2 cellular contexts compared by ENCODE assay signal in the genomic region with DNA sequence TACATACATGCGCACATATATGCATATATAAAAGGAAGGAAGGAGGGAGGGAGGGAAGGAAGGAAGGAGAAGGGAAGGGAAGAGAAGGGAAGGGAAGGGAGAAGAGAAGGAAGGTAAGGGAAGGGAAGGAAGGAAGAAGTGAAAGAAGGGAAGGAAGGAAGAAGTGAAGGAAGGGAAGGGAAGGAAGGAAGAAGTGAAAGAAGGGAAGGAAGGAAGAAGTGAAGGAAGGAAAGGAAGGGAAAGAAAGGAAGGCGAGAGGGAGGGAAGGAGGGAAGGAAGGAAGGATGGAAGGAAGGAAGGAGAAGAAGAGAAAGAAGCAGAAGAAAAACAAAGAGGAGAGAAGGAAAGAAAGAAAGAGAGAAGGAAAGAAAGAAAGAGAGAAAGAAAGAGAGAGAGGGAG.
TF ChIP-seq lines count a peak whose summit lies in the region.

No MANE protein-coding gene starts in this region.

TF ChIP-seq in HEK293, 187 proteins besides CTCF, POLR2A, EP300 and RAD21 (continued from another document):
- TF ChIP-seq PRDM1 (tag by site-specific recombination; IDR thresholded peaks at IDR 0.05) = peak; percentile 17; the same call in 1 of the 2 replicates

TF ChIP-seq in K562, 482 proteins besides CTCF, POLR2A, EP300 and RAD21 (continued from another document):
- TF ChIP-seq ATF1 (CRISPR knock-in tag; IDR thresholded peaks at IDR 0.05) = no peak
- no peak for TF ChIP-seq ATF1 (tag; IDR thresholded peaks at IDR 0.05)
